ENCODE assay signal across 9 cellular contexts in the genomic region with DNA sequence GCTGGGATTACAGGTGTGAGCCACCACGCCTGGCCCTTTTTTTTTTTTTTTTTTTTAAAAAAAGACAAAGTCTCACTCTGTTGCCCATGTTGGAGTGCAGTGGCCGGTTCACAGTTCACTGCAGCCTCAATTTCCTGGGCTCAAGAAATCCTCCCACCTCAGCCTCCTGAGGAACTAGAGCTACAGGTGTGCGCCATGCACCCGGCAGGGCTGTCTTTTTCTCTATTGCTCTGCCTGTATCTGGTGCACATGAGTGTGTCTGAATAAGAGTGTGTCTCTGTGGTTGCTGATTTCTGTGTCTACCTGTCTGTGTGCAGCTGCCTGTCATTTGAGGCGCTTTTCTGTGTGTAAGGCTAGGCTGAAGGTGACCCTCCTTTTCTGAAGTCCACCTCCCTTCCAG. TPM values are rescaled to one million over a fixed set of nuclear protein-coding genes. Genes with fewer than 3 reads are reported as not detected.
DNase-seq lines count a peak whose midpoint lies in the region; ATAC-seq and TF ChIP-seq lines count a peak whose summit lies in the region.
"Had no signal": no experiment of that assay in that cellular context is flagged by ENCODE, and none has a peak within 500 bp of the region (broad histone marks: within the 10 kb centered on the region; RNA-seq: fewer than 3 reads in every experiment).

No MANE protein-coding gene starts in this region.

- H3K36me3 ChIP-seq in CD4-positive, alpha-beta memory T cell (ENCODE audit: insufficient read depth, low read length) = peaks cover 8% of the 10 kb centered on the region
- H3K36me3 ChIP-seq in HEK293 (ENCODE audit: control insufficient read depth in 2 of 2, insufficient read depth in 1 of 2, low read length in 2 of 2) (peaks cover 8 to 9% of the 10 kb centered on the region in 2 experiments), trophoblast cell (ENCODE audit: control insufficient read depth in 1 of 2, insufficient read depth in 2 of 2, low read length in 2 of 2) (peaks cover 2 to 7% of the 10 kb centered on the region in 2 experiments)

- H2BK5ac ChIP-seq in trophoblast cell (ENCODE audit: low read depth, low read length, poor library complexity) = no peak overlapping the region

- POLR2A ChIA-PET in CD4-positive, alpha-beta memory T cell (lab: Charles Lee; ENCODE audit: partially characterized antibody) = interaction anchor here (1.9 to 7.9 kb wide), 7 partner anchors 9 to 87 kb away, joined by 6 to 116 read pairs (median 12); a partner anchor contains a TSS
- POLR2A ChIA-PET in HEK293 (lab: Yijun Ruan, JAX) = interaction anchor here (0.7 to 7.1 kb wide), 5 partner anchors 10 to 82 kb away, joined by 4 to 124 read pairs (median 6); a partner anchor contains a TSS

- no CpG with 5 or more reads among the region's 5 CpGs for WGBS in trophoblast cell (ENCODE audit: extremely low coverage, insufficient coverage, insufficient read length)

- H3K23ac ChIP-seq in trophoblast cell (ENCODE audit: low read length) = no peak overlapping the region

- ATAC-seq in sciatic nerve = no peak

- peaks cover 20% of the 10 kb centered on the region for H3K79me1 ChIP-seq in trophoblast cell (ENCODE audit: low read length)

- CTCF ChIA-PET in CD4-positive, alpha-beta memory T cell (lab: Charles Lee; ENCODE audit: partially characterized antibody) = interaction anchor here (0.7 to 1.1 kb wide), 2 partner anchors 9 to 475 kb away, joined by 3 to 5 read pairs; a partner anchor contains a TSS
- CTCF ChIA-PET in HEK293 (lab: Yijun Ruan, JAX) = interaction anchor here (0.6 to 1.2 kb wide), 3 partner anchors 78 to 116 kb away, joined by 3 read pairs; a partner anchor contains a TSS

- no peak overlapping the region for H4K91ac ChIP-seq in trophoblast cell (ENCODE audit: low read depth, low read length)

- H3K9ac ChIP-seq in trophoblast cell (ENCODE audit: low read length) = no peak overlapping the region

- intact Hi-C loops in CD4-positive, alpha-beta memory T cell (cut with micrococcal nuclease) = no loop called here
- intact Hi-C loops in dendritic cell treated with granulocyte-macrophage colony-stimulating factor and Interleukin-4, amounts not matched to agents 40 ng/mL and 50 ng/mL, for 4 days (cut with micrococcal nuclease) = no loop called here
- intact Hi-C loops in sciatic nerve (cut with DNase I) = loop anchor here (10.0 kb wide), 1 partner anchor 85 kb away; a partner anchor contains a TSS

- no peaks in the 10 kb centered on the region for H3K9me3 ChIP-seq in CD4-positive, alpha-beta memory T cell (ENCODE audit: control insufficient read depth in 1 of 2, low read length in 2 of 2)
- H3K9me3 ChIP-seq in HEK293 (ENCODE audit: control insufficient read depth, insufficient read depth, low read depth, low read length) (no peaks in the 10 kb centered on the region), trophoblast cell (ENCODE audit: insufficient read depth, low read depth, low read length) (no peaks in the 10 kb centered on the region)

- H3K14ac ChIP-seq in trophoblast cell (ENCODE audit: low read length) = no peak overlapping the region

- H3K27me3 Mint-ChIP-seq in CD4-positive, alpha-beta memory T cell = no peaks in the 10 kb centered on the region
- H3K27me3 Mint-ChIP-seq in dendritic cell treated with granulocyte-macrophage colony-stimulating factor and Interleukin-4, amounts not matched to agents 40 ng/mL and 50 ng/mL, for 4 days = peaks cover 3% of the 10 kb centered on the region

- H2BK120ac ChIP-seq in trophoblast cell (ENCODE audit: insufficient read depth, low read length, poor library complexity) = no peak overlapping the region

- H3K4me1 ChIP-seq in CD4-positive, alpha-beta memory T cell (ENCODE audit: insufficient read depth, low read length) = peaks cover 22% of the 10 kb centered on the region
- peaks cover 7% of the 10 kb centered on the region for H3K4me1 ChIP-seq in HEK293 (ENCODE audit: control insufficient read depth, insufficient read depth, low read length)
- H3K4me1 ChIP-seq in trophoblast cell (ENCODE audit: control insufficient read depth in 1 of 2, insufficient read depth in 2 of 2, low read length in 2 of 2) = peaks cover 5 to 11% of the 10 kb centered on the region in 2 experiments

- peak overlapping the region; percentile 75 for H2AK5ac ChIP-seq in trophoblast cell (ENCODE audit: low read length)

- H3K4me1 Mint-ChIP-seq in CD4-positive, alpha-beta memory T cell = peaks cover 21 to 48% (median 30%) of the 10 kb centered on the region in 4 donors
- peaks cover 37% of the 10 kb centered on the region for H3K4me1 Mint-ChIP-seq in dendritic cell treated with granulocyte-macrophage colony-stimulating factor and Interleukin-4, amounts not matched to agents 40 ng/mL and 50 ng/mL, for 4 days (ENCODE audit: low read depth)

- H3K4ac ChIP-seq in trophoblast cell (ENCODE audit: low read depth, low read length) = no peak overlapping the region

- no peak overlapping the region for H3K27ac ChIP-seq in CD4-positive, alpha-beta memory T cell (ENCODE audit: low read depth, low read length)
- no peak overlapping the region for H3K27ac ChIP-seq in HEK293 (ENCODE audit: extremely low read depth, low read depth, low read length)
- H3K27ac ChIP-seq in trophoblast cell (ENCODE audit: low read depth, low read length) = no peak overlapping the region

- no peak overlapping the region for H3K18ac ChIP-seq in trophoblast cell (ENCODE audit: low read length)

- TF ChIP-seq CTCF in HEK293 (tag by site-specific recombination; IDR thresholded peaks at IDR 0.05) = no peak

- no peaks in the 10 kb centered on the region for H3K9me3 Mint-ChIP-seq in CD4-positive, alpha-beta memory T cell
- no peaks in the 10 kb centered on the region for H3K9me3 Mint-ChIP-seq in dendritic cell treated with granulocyte-macrophage colony-stimulating factor and Interleukin-4, amounts not matched to agents 40 ng/mL and 50 ng/mL, for 4 days
- H3K9me3 Mint-ChIP-seq: activated T-helper 2 cell treated with anti-CD3 and anti-CD28 coated beads, Interferon-gamma antibody, Interleukin-2, Interleukin-4, amounts not matched to agents 10 μg/mL and 5 μg/mL and 100 μg/mL, durations not matched to agents 14 hours and 24 hours and 36 hours had no signal

- H2AFZ ChIP-seq in trophoblast cell (ENCODE audit: insufficient read depth, low read length, poor library complexity) = no peak overlapping the region

- peak overlapping the region; percentile 63 for H4K8ac ChIP-seq in trophoblast cell (ENCODE audit: low read depth, low read length)

- peak overlapping the region; percentile 1 for H3K4me2 ChIP-seq in trophoblast cell (ENCODE audit: low read length)

- peak overlapping the region; percentile 84 to 97 (median 92) for H3K27ac Mint-ChIP-seq in CD4-positive, alpha-beta memory T cell
- H3K27ac Mint-ChIP-seq in dendritic cell treated with granulocyte-macrophage colony-stimulating factor and Interleukin-4, amounts not matched to agents 40 ng/mL and 50 ng/mL, for 4 days = peak overlapping the region; percentile 82

- H3K4me3 ChIP-seq in CD4-positive, alpha-beta memory T cell (ENCODE audit: low read length in 2 of 2) = no peak overlapping the region
- H3K4me3 ChIP-seq in HEK293 (ENCODE audit: low read depth, low read length) = no peak overlapping the region
- H3K4me3 ChIP-seq in trophoblast cell (ENCODE audit: low read depth, low read length) = no peak overlapping the region

- H3K36me3 Mint-ChIP-seq in CD4-positive, alpha-beta memory T cell = peaks cover 6 to 24% of the 10 kb centered on the region in 2 donors
- peaks cover 21% of the 10 kb centered on the region for H3K36me3 Mint-ChIP-seq in dendritic cell treated with granulocyte-macrophage colony-stimulating factor and Interleukin-4, amounts not matched to agents 40 ng/mL and 50 ng/mL, for 4 days (ENCODE audit: low read depth)

- DNase-seq in CD4-positive, alpha-beta memory T cell = peak in 2 of 5 donors; percentile 40 to 50
- DNase-seq in trophoblast cell (peak in 1 of 2 donors; percentile 27), sciatic nerve (ENCODE audit: low spot score) (no peak), DMS 273 (lab: John Stamatoyannopoulos, UW; ENCODE audit: unreplicated experiment) (no peak), cerebellar cortex (ENCODE audit: low spot score) (no peak)
- DNase-seq in stimulated activated CD4-positive, alpha-beta T cell treated with anti-CD3 and anti-CD28 coated beads, Interleukin-4, amount 100 ng/mL, for 24 hours = no peak

- peak overlapping the region; percentile 44 for H4K12ac ChIP-seq in trophoblast cell (ENCODE audit: low read depth, low read length)

- H3K79me2 ChIP-seq in trophoblast cell (ENCODE audit: control insufficient read depth, insufficient read depth, low read length, poor library complexity) = peaks cover 14% of the 10 kb centered on the region

- peak overlapping the region in 1 of 8 donors; percentile 72 for H3K4me3 Mint-ChIP-seq in CD4-positive, alpha-beta memory T cell
- H3K4me3 Mint-ChIP-seq in dendritic cell treated with granulocyte-macrophage colony-stimulating factor and Interleukin-4, amounts not matched to agents 40 ng/mL and 50 ng/mL, for 4 days = no peak overlapping the region

- peak overlapping the region; percentile 34 for H2BK12ac ChIP-seq in trophoblast cell (ENCODE audit: low read length)

- H3K27me3 ChIP-seq in CD4-positive, alpha-beta memory T cell (ENCODE audit: insufficient read depth, low read length) = no peaks in the 10 kb centered on the region
- no peaks in the 10 kb centered on the region for H3K27me3 ChIP-seq in trophoblast cell (ENCODE audit: insufficient read depth, low read length)

TF ChIP-seq in HEK293, 187 proteins besides CTCF, POLR2A, EP300 and RAD21 (continues in another document):
- TF ChIP-seq ZBTB48 (tag by site-specific recombination; IDR thresholded peaks at IDR 0.05) (no peak), BCL11A (tag by site-specific recombination; IDR thresholded peaks at IDR 0.05; ENCODE audit: low read depth) (no peak)

RNA-seq across cellular contexts. Expression of a gene that starts 1.6 kb away (rescaled TPM):
- 10 to 100 TPM; 64.6 to 65.1 TPM for total RNA-seq in CD4-positive, alpha-beta memory T cell
- polyA plus RNA-seq in CD4-positive, alpha-beta memory T cell = 1 to 10 TPM in 1 of 2 donors, not detected in 1; 1.2 TPM
- polyA plus RNA-seq in trophoblast cell (2013) = 12.9 and 13.4 TPM in 2 replicates
- total RNA-seq in sciatic nerve = 37.0 TPM

RNA-seq across cellular contexts. Expression of a gene that starts 8.3 kb away (rescaled TPM):
- 1 to 10 TPM; 1.0 to 1.7 TPM for total RNA-seq in CD4-positive, alpha-beta memory T cell
- under 1 TPM in 1 of 2 donors, not detected in 1; 0.34 TPM for polyA plus RNA-seq in CD4-positive, alpha-beta memory T cell
- polyA plus RNA-seq in trophoblast cell (2013) = 5.6 and 6.7 TPM in 2 replicates
- total RNA-seq in sciatic nerve = 1.7 TPM

RNA-seq across cellular contexts. Expression of a gene that starts 9.0 kb away (rescaled TPM):
- 100 to 1,000 TPM; 177 to 191 TPM for total RNA-seq in CD4-positive, alpha-beta memory T cell
- polyA plus RNA-seq in CD4-positive, alpha-beta memory T cell = 100 to 1,000 TPM; 650 to 674 TPM
- 47.8 and 53.3 TPM in 2 replicates for polyA plus RNA-seq in trophoblast cell (2013)
- 41.7 TPM for total RNA-seq in sciatic nerve

RNA-seq across cellular contexts. Expression of a gene that starts 50.6 kb away (rescaled TPM):
- 10 to 100 TPM; 12.0 to 13.4 TPM for total RNA-seq in CD4-positive, alpha-beta memory T cell
- polyA plus RNA-seq in CD4-positive, alpha-beta memory T cell = 10 to 100 TPM; 28.0 to 32.1 TPM
- polyA plus RNA-seq in trophoblast cell (2013) = 43.3 and 43.8 TPM in 2 replicates
- total RNA-seq in sciatic nerve = 135 TPM

RNA-seq across cellular contexts. Expression of a gene that starts 52.6 kb away (rescaled TPM):
- 10 to 100 TPM; 60.5 to 62.7 TPM for total RNA-seq in CD4-positive, alpha-beta memory T cell
- polyA plus RNA-seq in CD4-positive, alpha-beta memory T cell = 1 to 10 TPM in 1 of 2 donors, not detected in 1; 4.0 TPM
- polyA plus RNA-seq in trophoblast cell (2013) = 59.7 and 62.7 TPM in 2 replicates
- 65.5 TPM for total RNA-seq in sciatic nerve
